9 cellular contexts compared by ENCODE assay signal in the genomic region with DNA sequence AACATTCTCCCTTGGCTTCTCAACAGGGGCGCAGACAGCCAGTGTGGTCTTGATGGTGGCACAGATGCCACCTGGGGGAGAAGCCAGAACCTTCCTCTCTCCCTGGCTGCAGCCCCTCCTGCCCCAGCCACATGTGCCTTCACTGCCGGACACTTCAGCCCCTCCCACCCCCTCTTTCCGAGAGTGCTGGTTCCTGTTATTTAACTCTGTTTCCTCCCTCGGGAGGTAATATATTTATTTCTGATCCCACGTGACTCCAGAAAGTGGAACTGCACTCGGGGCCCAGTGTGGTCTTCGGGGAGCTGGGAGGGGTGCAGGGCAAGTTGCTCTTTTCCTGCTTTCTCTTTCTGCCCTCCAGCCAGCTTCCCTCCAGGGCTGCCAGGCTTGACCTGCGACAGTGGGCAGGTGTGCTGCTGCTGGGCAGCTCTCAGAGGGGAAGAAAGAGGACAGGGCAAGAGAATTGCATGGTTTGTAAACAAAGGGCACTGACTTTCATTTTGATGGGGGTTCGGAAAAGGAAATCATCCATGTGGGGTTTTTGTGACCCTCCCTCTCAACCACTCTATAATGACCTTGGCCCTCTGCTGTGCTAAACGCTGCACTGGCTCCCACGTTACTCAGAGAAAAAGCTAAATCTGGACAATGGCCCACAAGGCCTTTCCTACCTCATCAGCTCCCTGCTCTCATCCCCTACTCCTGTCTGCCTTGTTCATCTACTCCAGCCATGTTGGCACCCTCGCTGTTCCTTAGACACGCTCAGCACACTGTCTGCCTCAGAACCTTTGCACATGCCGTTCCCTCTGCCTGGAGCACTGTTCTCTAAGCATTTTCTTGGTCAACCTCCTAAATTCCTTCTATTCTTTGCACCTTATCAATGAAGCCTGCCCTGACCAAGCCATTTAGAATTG. TPM values are rescaled to one million over a fixed set of nuclear protein-coding genes. Genes with fewer than 3 reads are reported as not detected.
DNase-seq lines count a peak whose midpoint lies in the region; ATAC-seq lines count a peak whose summit lies in the region.
"Had no signal": no experiment of that assay in that cellular context is flagged by ENCODE, and none has a peak within 500 bp of the region (broad histone marks: within the 10 kb centered on the region; RNA-seq: fewer than 3 reads in every experiment).

No MANE protein-coding gene starts in this region.

- no peak for DNase-seq in activated T-helper 1 cell treated with anti-CD3 and anti-CD28 coated beads, Interleukin-12 subunit alpha, Interleukin-12 subunit beta, Interleukin-2, Interleukin-4 antibody, amounts not matched to agents 30 ng/mL and 10 ng/mL and 1 ng/mL, durations not matched to agents 14 hours and 24 hours and 36 hours (ENCODE audit: low spot score)
- no peak for DNase-seq in neuronal stem cell (ENCODE audit: low spot score)
- no peak for DNase-seq in activated naive CD4-positive, alpha-beta T cell (lab: John Stamatoyannopoulos, UW)
- no peak for DNase-seq in NCI-H82 treated with DMSO at 0.1 percent for 48 hours (lab: John Stamatoyannopoulos, UW; ENCODE audit: unreplicated experiment)

- H3K14ac ChIP-seq in neuronal stem cell (ENCODE audit: low read length), result no peak overlapping the region

- no peak overlapping the region for H2BK12ac ChIP-seq in neuronal stem cell (ENCODE audit: low read length)

- H2AK5ac ChIP-seq in neuronal stem cell (ENCODE audit: low read depth, low read length), result no peak overlapping the region

- H4K91ac ChIP-seq in neuronal stem cell (ENCODE audit: low read depth, low read length, poor library complexity), result no peak overlapping the region

- peak overlapping the region; percentile 42 for H3K27ac Mint-ChIP-seq in activated T-helper 1 cell treated with anti-CD3 and anti-CD28 coated beads, Interleukin-12 subunit alpha, Interleukin-12 subunit beta, Interleukin-2, Interleukin-4 antibody, amounts not matched to agents 30 ng/mL and 10 ng/mL and 1 ng/mL, durations not matched to agents 14 hours and 24 hours and 36 hours

- H3K27ac ChIP-seq in neuronal stem cell (replicated peaks; ENCODE audit: low read length), result no peak overlapping the region

- H3K18ac ChIP-seq in neuronal stem cell (ENCODE audit: low read length), result peak overlapping the region; percentile 61

- H3K4me3 ChIP-seq in neuronal stem cell (ENCODE audit: low read length in 2 of 2), result no peak overlapping the region

- no peak overlapping the region for H2BK5ac ChIP-seq in neuronal stem cell (ENCODE audit: low read length)

- intact Hi-C loops in activated T-helper 1 cell treated with anti-CD3 and anti-CD28 coated beads, Interleukin-12 subunit alpha, Interleukin-12 subunit beta, Interleukin-2, Interleukin-4 antibody, amounts not matched to agents 30 ng/mL and 10 ng/mL and 1 ng/mL, durations not matched to agents 14 hours and 24 hours and 36 hours (cut with micrococcal nuclease), result no loop called here

- H3K23ac ChIP-seq in neuronal stem cell (ENCODE audit: low read depth, low read length, poor library complexity), result no peak overlapping the region

- no peaks in the 10 kb centered on the region for H3K36me3 ChIP-seq in neuronal stem cell (replicated peaks in 1 of 2; ENCODE audit: control insufficient read depth in 2 of 2, insufficient read depth in 2 of 2, low read length in 2 of 2)

- peaks cover 11% of the 10 kb centered on the region for H3K27me3 Mint-ChIP-seq in activated T-helper 1 cell treated with anti-CD3 and anti-CD28 coated beads, Interleukin-12 subunit alpha, Interleukin-12 subunit beta, Interleukin-2, Interleukin-4 antibody, amounts not matched to agents 30 ng/mL and 10 ng/mL and 1 ng/mL, durations not matched to agents 14 hours and 24 hours and 36 hours (ENCODE audit: insufficient read depth)

- peaks cover 63% of the 10 kb centered on the region for H3K4me1 Mint-ChIP-seq in activated T-helper 1 cell treated with anti-CD3 and anti-CD28 coated beads, Interleukin-12 subunit alpha, Interleukin-12 subunit beta, Interleukin-2, Interleukin-4 antibody, amounts not matched to agents 30 ng/mL and 10 ng/mL and 1 ng/mL, durations not matched to agents 14 hours and 24 hours and 36 hours (ENCODE audit: low read depth)

- H3K4me1 ChIP-seq in neuronal stem cell (ENCODE audit: control insufficient read depth in 2 of 2, insufficient read depth in 1 of 2, low read depth in 1 of 2, low read length in 2 of 2), result no peaks in the 10 kb centered on the region

- H3K4ac ChIP-seq in neuronal stem cell (ENCODE audit: low read length), result no peak overlapping the region

- H3K36me3 Mint-ChIP-seq in activated T-helper 1 cell treated with anti-CD3 and anti-CD28 coated beads, Interleukin-12 subunit alpha, Interleukin-12 subunit beta, Interleukin-2, Interleukin-4 antibody, amounts not matched to agents 30 ng/mL and 10 ng/mL and 1 ng/mL, durations not matched to agents 14 hours and 24 hours and 36 hours (ENCODE audit: low read depth), result no peaks in the 10 kb centered on the region

- H2BK120ac ChIP-seq in neuronal stem cell (ENCODE audit: low read depth, low read length), result no peak overlapping the region

- no peaks in the 10 kb centered on the region for H3K9me3 Mint-ChIP-seq in activated T-helper 1 cell treated with anti-CD3 and anti-CD28 coated beads, Interleukin-12 subunit alpha, Interleukin-12 subunit beta, Interleukin-2, Interleukin-4 antibody, amounts not matched to agents 30 ng/mL and 10 ng/mL and 1 ng/mL, durations not matched to agents 14 hours and 24 hours and 36 hours

- peaks cover 0 to 9% (median 0%) of the 10 kb centered on the region in 3 experiments for H3K27me3 ChIP-seq in neuronal stem cell (ENCODE audit: control insufficient read depth in 3 of 3, insufficient read depth in 3 of 3, low read depth in 1 of 3, low read length in 3 of 3)

- H3K9ac ChIP-seq in neuronal stem cell (ENCODE audit: low read depth, low read length, poor library complexity), result no peak overlapping the region

- no peaks in the 10 kb centered on the region for H3K79me1 ChIP-seq in neuronal stem cell (ENCODE audit: low read depth, low read length)

- H3K9me3 ChIP-seq in neuronal stem cell (replicated peaks in 1 of 2; ENCODE audit: control insufficient read depth in 2 of 2, insufficient read depth in 1 of 2, low read depth in 1 of 2, low read length in 2 of 2), result no peaks in the 10 kb centered on the region

- ATAC-seq in GM18867 (IDR thresholded peaks at IDR 0.05; ENCODE audit: unreplicated experiment), result peak; percentile 41
- peak; percentile 56 for ATAC-seq in HG02943 (IDR thresholded peaks at IDR 0.05; ENCODE audit: low read depth, unreplicated experiment)
- no peak for ATAC-seq in HG03045 (IDR thresholded peaks at IDR 0.05; ENCODE audit: unreplicated experiment)
- no peak for ATAC-seq in HG03280 (IDR thresholded peaks at IDR 0.05; ENCODE audit: unreplicated experiment)

- H2BK15ac ChIP-seq in neuronal stem cell (ENCODE audit: low read length), result no peak overlapping the region

- H3K4me3 Mint-ChIP-seq in activated T-helper 1 cell treated with anti-CD3 and anti-CD28 coated beads, Interleukin-12 subunit alpha, Interleukin-12 subunit beta, Interleukin-2, Interleukin-4 antibody, amounts not matched to agents 30 ng/mL and 10 ng/mL and 1 ng/mL, durations not matched to agents 14 hours and 24 hours and 36 hours, result peak overlapping the region; percentile 24

- WGBS in neuronal stem cell (ENCODE audit: extremely low coverage in 2 of 2, insufficient read length in 2 of 2, insufficient replicate concordance in 1 of 2), 2 donors, result no CpG with 5 or more reads among the region's 14 CpGs

- H3K4me2 ChIP-seq in neuronal stem cell (ENCODE audit: insufficient read depth, low read length, poor library complexity, severe bottlenecking), result no peak overlapping the region

- H2AFZ ChIP-seq in neuronal stem cell (ENCODE audit: low read length), result no peak overlapping the region

- H4K8ac ChIP-seq in neuronal stem cell (ENCODE audit: low read depth, low read length), result no peak overlapping the region

RNA-seq across cellular contexts. Expression of a gene that starts 8.2 kb away (rescaled TPM):
- 12.0 and 13.0 TPM in 2 replicates for total RNA-seq in activated T-helper 1 cell treated with anti-CD3 and anti-CD28 coated beads, Interleukin-12 subunit alpha, Interleukin-12 subunit beta, Interleukin-2, Interleukin-4 antibody, amounts not matched to agents 30 ng/mL and 10 ng/mL and 1 ng/mL, durations not matched to agents 14 hours and 24 hours and 36 hours
- not detected for polyA plus RNA-seq in neuronal stem cell (2013, experiment 1 of 2)
- not detected for polyA plus RNA-seq in neuronal stem cell (2013, experiment 2 of 2)
- total RNA-seq: epithelial cell of proximal tubule had no signal

RNA-seq across cellular contexts. Expression of a gene that starts 50.2 kb away (rescaled TPM):
- total RNA-seq in activated T-helper 1 cell treated with anti-CD3 and anti-CD28 coated beads, Interleukin-12 subunit alpha, Interleukin-12 subunit beta, Interleukin-2, Interleukin-4 antibody, amounts not matched to agents 30 ng/mL and 10 ng/mL and 1 ng/mL, durations not matched to agents 14 hours and 24 hours and 36 hours, result not detected in 2 replicates
- 4.9 TPM for polyA plus RNA-seq in neuronal stem cell (2013, experiment 1 of 2)
- 5.0 TPM for polyA plus RNA-seq in neuronal stem cell (2013, experiment 2 of 2)
- total RNA-seq: epithelial cell of proximal tubule had no signal

Comparison
In these comparisons a context has a peak if more than half of its experiments do, and no peak if none do; other contexts are left out.
1. ATAC-seq: peak in GM18867 (single experiment) and HG02943 (single experiment); none in HG03045 (single experiment) and HG03280 (single experiment).